8 cellular contexts compared by ENCODE assay signal in the genomic region with DNA sequence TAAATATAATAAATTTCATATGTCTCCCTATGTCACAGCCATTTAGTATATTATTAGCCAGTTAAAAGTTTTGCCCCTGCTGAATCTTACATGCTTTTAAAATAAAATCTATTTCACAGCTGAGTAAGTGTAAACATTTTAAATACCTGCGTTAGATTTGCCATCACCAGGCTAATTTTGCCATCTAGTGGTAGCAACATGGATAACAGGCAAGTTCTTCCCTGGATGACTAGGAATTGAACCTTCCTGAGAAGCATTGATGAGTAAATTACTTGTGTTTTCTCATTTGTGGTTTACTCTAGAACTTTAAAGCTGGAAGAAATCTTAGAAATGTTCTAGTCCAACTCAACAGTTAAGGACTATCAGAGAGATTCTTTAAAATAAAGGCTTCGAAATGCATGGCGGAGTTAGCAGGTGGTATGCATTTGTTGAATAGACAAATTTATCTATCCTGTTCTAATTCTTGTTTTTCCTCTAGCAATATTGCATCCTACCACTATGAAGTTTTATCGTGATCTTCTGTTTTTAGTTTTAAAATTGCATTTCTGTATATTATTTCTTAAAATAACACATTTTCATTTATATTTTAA. TPM values are rescaled to one million over a fixed set of nuclear protein-coding genes. Genes with fewer than 3 reads are reported as not detected.
DNase-seq lines count a peak whose midpoint lies in the region; ATAC-seq, FAIRE-seq and TF ChIP-seq lines count a peak whose summit lies in the region.

No MANE protein-coding gene starts in this region.

- H3K27me3 Mint-ChIP-seq in WTC11 (ENCODE audit: low read depth) = peaks cover 3% of the 10 kb centered on the region; the same call in 1 of the 2 replicates

- ATAC-seq in WTC11 (no peak), GM21737 (IDR thresholded peaks at IDR 0.05; ENCODE audit: unreplicated experiment) (no peak)

- CTCF ChIA-PET in WTC11 (lab: Charles Lee) = interaction anchor here (0.7 to 6.8 kb wide), 11 partner anchors 12 to 449 kb away, joined by 3 to 47 read pairs (median 4); a partner anchor contains a TSS

- H3K4me3 Mint-ChIP-seq in WTC11 = no peak overlapping the region

- no peak for TF ChIP-seq POLR2A in H54 (IDR thresholded peaks at IDR 0.05; ENCODE audit: low read depth, low read length)

- peaks cover 41% of the 10 kb centered on the region for H3K4me1 Mint-ChIP-seq in WTC11

- peak; percentile 7 to 18 for DNase-seq in stimulated activated CD4-positive, alpha-beta T cell treated with anti-CD3 and anti-CD28 coated beads, Interleukin-2, amount 100 ng/mL, for 48 hours
- no peak for DNase-seq in stimulated activated CD4-positive, alpha-beta T cell treated with anti-CD3 and anti-CD28 coated beads, Interleukin-4, amount 100 ng/mL, for 4 hours
- DNase-seq in H54 (ENCODE audit: insufficient read length, low spot score) (peak; percentile 8), NCI-H146 (lab: John Stamatoyannopoulos, UW) (peak; percentile 27), WTC11 (ENCODE audit: low spot score) (peak; percentile 16), glomerular visceral epithelial cell (ENCODE audit: extremely low spot score) (peak; percentile 58), smooth muscle cell of the brain vasculature (ENCODE audit: low read depth, low spot score) (peak; percentile 44)

- H3K36me3 Mint-ChIP-seq in WTC11 = no peaks in the 10 kb centered on the region

- H3K27ac Mint-ChIP-seq in WTC11 = no peak overlapping the region

- POLR2A ChIA-PET in WTC11 (lab: Charles Lee) = interaction anchor here (1.3 kb wide), 1 partner anchor 449 kb away, joined by 3 read pairs; a partner anchor contains a TSS

- peak; percentile 62 for TF ChIP-seq CTCF in WTC11 (IDR thresholded peaks at IDR 0.05)

- peak; percentile 93 for FAIRE-seq in H54 (lab: Jason Lieb, UNC)

- H3K9me3 Mint-ChIP-seq in WTC11 = no peaks in the 10 kb centered on the region

TF ChIP-seq in WTC11, 78 proteins besides CTCF, POLR2A, EP300 and RAD21:
- TF ChIP-seq ZNF396 (CRISPR knock-in tag; IDR thresholded peaks at IDR 0.05; ENCODE audit: borderline replicate concordance) = no peak
- TF ChIP-seq TP53 (CRISPR knock-in tag; IDR thresholded peaks at IDR 0.05) = no peak
- TF ChIP-seq ZNF219 (CRISPR knock-in tag; IDR thresholded peaks at IDR 0.05; ENCODE audit: borderline replicate concordance) = no peak
- TF ChIP-seq ETV6 (CRISPR knock-in tag; IDR thresholded peaks at IDR 0.05) = no peak
- TF ChIP-seq, protein P1, sequence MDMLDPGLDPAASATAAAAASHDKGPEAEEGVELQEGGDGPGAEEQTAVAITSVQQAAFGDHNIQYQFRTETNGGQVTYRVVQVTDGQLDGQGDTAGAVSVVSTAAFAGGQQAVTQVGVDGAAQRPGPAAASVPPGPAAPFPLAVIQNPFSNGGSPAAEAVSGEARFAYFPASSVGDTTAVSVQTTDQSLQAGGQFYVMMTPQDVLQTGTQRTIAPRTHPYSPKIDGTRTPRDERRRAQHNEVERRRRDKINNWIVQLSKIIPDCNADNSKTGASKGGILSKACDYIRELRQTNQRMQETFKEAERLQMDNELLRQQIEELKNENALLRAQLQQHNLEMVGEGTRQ (CRISPR knock-in tag; IDR thresholded peaks at IDR 0.05) = no peak
- no peak for TF ChIP-seq FOXK1 (CRISPR knock-in tag; IDR thresholded peaks at IDR 0.05)
- no peak for TF ChIP-seq TCF7 (CRISPR knock-in tag; IDR thresholded peaks at IDR 0.05; ENCODE audit: low read depth)
- TF ChIP-seq FOXP1 (CRISPR knock-in tag; IDR thresholded peaks at IDR 0.05; ENCODE audit: borderline replicate concordance) = no peak
- TF ChIP-seq, protein P2, sequence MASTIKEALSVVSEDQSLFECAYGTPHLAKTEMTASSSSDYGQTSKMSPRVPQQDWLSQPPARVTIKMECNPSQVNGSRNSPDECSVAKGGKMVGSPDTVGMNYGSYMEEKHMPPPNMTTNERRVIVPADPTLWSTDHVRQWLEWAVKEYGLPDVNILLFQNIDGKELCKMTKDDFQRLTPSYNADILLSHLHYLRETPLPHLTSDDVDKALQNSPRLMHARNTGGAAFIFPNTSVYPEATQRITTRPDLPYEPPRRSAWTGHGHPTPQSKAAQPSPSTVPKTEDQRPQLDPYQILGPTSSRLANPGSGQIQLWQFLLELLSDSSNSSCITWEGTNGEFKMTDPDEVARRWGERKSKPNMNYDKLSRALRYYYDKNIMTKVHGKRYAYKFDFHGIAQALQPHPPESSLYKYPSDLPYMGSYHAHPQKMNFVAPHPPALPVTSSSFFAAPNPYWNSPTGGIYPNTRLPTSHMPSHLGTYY (CRISPR knock-in tag; IDR thresholded peaks at IDR 0.05) = no peak
- TF ChIP-seq, protein P3, sequence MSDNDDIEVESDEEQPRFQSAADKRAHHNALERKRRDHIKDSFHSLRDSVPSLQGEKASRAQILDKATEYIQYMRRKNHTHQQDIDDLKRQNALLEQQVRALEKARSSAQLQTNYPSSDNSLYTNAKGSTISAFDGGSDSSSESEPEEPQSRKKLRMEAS (CRISPR knock-in tag; IDR thresholded peaks at IDR 0.05) = no peak
- TF ChIP-seq ESRRA (CRISPR knock-in tag; IDR thresholded peaks at IDR 0.05; ENCODE audit: borderline replicate concordance) = no peak
- no peak for TF ChIP-seq NR2C2 (CRISPR knock-in tag; IDR thresholded peaks at IDR 0.05)
TF ChIP-seq in WTC11: peak in this region for 0.

RNA-seq across cellular contexts. Expression of a gene that starts 2.6 kb away (rescaled TPM):
- total RNA-seq in WTC11 (2021) = 2.7 to 6.7 TPM (median 3.1 TPM) in 3 replicates

Comparison
In these comparisons a context has a peak if more than half of its experiments do, and no peak if none do; other contexts are left out.
1. DNase-seq: peak in stimulated activated CD4-positive, alpha-beta T cell treated with anti-CD3 and anti-CD28 coated beads, Interleukin-2, amount 100 ng/mL, for 48 hours (2 of 2), H54 (single experiment), NCI-H146 (single experiment), WTC11 (single experiment), glomerular visceral epithelial cell (single experiment) and smooth muscle cell of the brain vasculature (single experiment); none in stimulated activated CD4-positive, alpha-beta T cell treated with anti-CD3 and anti-CD28 coated beads, Interleukin-4, amount 100 ng/mL, for 4 hours (0 of 2).